1 cellular context compared by ENCODE assay signal in the genomic region with DNA sequence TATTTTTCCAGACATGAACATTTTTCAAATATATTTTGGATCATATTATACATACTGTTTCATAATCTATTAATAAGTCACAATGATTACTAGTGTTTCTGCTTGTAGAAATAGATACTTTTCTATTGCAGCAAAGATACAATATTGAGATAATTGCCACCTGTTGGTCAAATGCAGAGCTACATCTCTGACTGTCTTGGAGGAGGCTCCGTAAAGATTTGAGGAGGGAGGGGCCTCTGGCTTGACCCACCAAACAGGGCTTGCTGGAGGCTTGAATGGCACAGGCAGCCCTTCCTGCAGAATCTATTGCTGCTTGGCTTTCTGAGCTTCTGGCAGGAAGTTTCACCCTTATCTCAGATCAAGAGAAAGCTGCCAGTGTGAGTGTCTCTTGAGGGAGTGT.
TF ChIP-seq lines count a peak whose summit lies in the region.

No MANE protein-coding gene starts in this region.

TF ChIP-seq in GM23338, 12 proteins besides CTCF, POLR2A, EP300 and RAD21 (continued from another document):
- TF ChIP-seq, protein P1, sequence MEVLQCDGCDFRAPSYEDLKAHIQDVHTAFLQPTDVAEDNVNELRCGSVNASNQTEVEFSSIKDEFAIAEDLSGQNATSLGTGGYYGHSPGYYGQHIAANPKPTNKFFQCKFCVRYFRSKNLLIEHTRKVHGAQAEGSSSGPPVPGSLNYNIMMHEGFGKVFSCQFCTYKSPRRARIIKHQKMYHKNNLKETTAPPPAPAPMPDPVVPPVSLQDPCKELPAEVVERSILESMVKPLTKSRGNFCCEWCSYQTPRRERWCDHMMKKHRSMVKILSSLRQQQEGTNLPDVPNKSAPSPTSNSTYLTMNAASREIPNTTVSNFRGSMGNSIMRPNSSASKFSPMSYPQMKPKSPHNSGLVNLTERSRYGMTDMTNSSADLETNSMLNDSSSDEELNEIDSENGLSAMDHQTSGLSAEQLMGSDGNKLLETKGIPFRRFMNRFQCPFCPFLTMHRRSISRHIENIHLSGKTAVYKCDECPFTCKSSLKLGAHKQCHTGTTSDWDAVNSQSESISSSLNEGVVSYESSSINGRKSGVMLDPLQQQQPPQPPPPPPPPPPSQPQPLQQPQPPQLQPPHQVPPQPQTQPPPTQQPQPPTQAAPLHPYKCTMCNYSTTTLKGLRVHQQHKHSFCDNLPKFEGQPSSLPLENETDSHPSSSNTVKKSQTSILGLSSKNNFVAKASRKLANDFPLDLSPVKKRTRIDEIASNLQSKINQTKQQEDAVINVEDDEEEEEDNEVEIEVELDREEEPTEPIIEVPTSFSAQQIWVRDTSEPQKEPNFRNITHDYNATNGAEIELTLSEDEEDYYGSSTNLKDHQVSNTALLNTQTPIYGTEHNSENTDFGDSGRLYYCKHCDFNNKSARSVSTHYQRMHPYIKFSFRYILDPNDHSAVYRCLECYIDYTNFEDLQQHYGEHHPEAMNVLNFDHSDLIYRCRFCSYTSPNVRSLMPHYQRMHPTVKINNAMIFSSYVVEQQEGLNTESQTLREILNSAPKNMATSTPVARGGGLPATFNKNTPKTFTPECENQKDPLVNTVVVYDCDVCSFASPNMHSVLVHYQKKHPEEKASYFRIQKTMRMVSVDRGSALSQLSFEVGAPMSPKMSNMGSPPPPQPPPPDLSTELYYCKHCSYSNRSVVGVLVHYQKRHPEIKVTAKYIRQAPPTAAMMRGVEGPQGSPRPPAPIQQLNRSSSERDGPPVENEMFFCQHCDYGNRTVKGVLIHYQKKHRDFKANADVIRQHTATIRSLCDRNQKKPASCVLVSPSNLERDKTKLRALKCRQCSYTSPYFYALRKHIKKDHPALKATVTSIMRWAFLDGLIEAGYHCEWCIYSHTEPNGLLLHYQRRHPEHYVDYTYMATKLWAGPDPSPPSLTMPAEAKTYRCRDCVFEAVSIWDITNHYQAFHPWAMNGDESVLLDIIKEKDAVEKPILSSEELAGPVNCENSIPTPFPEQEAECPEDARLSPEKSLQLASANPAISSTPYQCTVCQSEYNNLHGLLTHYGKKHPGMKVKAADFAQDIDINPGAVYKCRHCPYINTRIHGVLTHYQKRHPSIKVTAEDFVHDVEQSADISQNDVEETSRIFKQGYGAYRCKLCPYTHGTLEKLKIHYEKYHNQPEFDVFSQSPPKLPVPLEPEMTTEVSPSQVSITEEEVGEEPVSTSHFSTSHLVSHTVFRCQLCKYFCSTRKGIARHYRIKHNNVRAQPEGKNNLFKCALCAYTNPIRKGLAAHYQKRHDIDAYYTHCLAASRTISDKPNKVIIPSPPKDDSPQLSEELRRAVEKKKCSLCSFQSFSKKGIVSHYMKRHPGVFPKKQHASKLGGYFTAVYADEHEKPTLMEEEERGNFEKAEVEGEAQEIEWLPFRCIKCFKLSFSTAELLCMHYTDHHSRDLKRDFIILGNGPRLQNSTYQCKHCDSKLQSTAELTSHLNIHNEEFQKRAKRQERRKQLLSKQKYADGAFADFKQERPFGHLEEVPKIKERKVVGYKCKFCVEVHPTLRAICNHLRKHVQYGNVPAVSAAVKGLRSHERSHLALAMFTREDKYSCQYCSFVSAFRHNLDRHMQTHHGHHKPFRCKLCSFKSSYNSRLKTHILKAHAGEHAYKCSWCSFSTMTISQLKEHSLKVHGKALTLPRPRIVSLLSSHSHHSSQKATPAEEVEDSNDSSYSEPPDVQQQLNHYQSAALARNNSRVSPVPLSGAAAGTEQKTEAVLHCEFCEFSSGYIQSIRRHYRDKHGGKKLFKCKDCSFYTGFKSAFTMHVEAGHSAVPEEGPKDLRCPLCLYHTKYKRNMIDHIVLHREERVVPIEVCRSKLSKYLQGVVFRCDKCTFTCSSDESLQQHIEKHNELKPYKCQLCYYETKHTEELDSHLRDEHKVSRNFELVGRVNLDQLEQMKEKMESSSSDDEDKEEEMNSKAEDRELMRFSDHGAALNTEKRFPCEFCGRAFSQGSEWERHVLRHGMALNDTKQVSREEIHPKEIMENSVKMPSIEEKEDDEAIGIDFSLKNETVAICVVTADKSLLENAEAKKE (CRISPR knock-in tag; IDR thresholded peaks at IDR 0.05) = no peak
- no peak for TF ChIP-seq CREB1 (CRISPR knock-in tag; IDR thresholded peaks at IDR 0.05; ENCODE audit: low read depth)
- TF ChIP-seq ZNF114 (CRISPR knock-in tag; IDR thresholded peaks at IDR 0.05) = no peak
- TF ChIP-seq, protein P2, sequence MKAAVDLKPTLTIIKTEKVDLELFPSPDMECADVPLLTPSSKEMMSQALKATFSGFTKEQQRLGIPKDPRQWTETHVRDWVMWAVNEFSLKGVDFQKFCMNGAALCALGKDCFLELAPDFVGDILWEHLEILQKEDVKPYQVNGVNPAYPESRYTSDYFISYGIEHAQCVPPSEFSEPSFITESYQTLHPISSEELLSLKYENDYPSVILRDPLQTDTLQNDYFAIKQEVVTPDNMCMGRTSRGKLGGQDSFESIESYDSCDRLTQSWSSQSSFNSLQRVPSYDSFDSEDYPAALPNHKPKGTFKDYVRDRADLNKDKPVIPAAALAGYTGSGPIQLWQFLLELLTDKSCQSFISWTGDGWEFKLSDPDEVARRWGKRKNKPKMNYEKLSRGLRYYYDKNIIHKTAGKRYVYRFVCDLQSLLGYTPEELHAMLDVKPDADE (IDR thresholded peaks at IDR 0.05) = no peak
TF ChIP-seq in GM23338: peak in this region for 0.
